27 cellular contexts compared by ENCODE assay signal in genomic region chr16:22912654-22913053, GRCh38.
"Had no signal": no experiment of that assay in that cellular context is flagged by ENCODE, and none has a peak within 500 bp of the region (broad histone marks: within the 10 kb centered on the region; RNA-seq: fewer than 3 reads in every experiment).

No MANE protein-coding gene starts in this region.

- H3K4me1 Mint-ChIP-seq: activated CD4-positive, alpha-beta T cell treated with anti-CD3 and anti-CD28 coated beads for 36 hours; nephron progenitor cell; stimulated activated effector memory CD8-positive, alpha-beta T cell treated with anti-CD3 and anti-CD28 coated beads, Interleukin-12 subunit alpha, Interleukin-12 subunit beta, amount 100 ng/mL, for 72 hours had no signal

- H3K4me3 ChIP-seq: breast epithelium, esophagus muscularis mucosa, heart right ventricle, pancreas, psoas muscle, sigmoid colon, thoracic aorta had no signal

- H3K36me3 ChIP-seq: breast epithelium, esophagus muscularis mucosa, heart right ventricle, pancreas, sigmoid colon, thoracic aorta had no signal

- H3K4me1 ChIP-seq: breast epithelium, esophagus muscularis mucosa, foreskin keratinocyte, heart right ventricle, pancreas, psoas muscle, sigmoid colon had no signal

- H3K27ac ChIP-seq: breast epithelium, esophagus muscularis mucosa, foreskin keratinocyte, heart right ventricle, pancreas, psoas muscle, sigmoid colon, thoracic aorta had no signal

- H3K27ac Mint-ChIP-seq: activated CD4-positive, alpha-beta T cell treated with anti-CD3 and anti-CD28 coated beads for 36 hours; activated naive CD4-positive, alpha-beta T cell treated with anti-CD3 and anti-CD28 coated beads, Interleukin-2, amount 50 U/mL, for 72 hours; activated T-cell treated with anti-CD3 and anti-CD28 coated beads, Interleukin-2, amount 50 U/mL, for 72 hours; nephron progenitor cell; stimulated activated effector memory CD8-positive, alpha-beta T cell treated with anti-CD3 and anti-CD28 coated beads, Interleukin-12 subunit alpha, Interleukin-12 subunit beta, amount 100 ng/mL, for 72 hours; stimulated activated naive CD8-positive, alpha-beta T cell treated with anti-CD3 and anti-CD28 coated beads, Interleukin-15, Interleukin-2, amounts not matched to agents 100 ng/mL and 50 ng/mL, for 24 hours had no signal

- ATAC-seq: activated CD4-positive, alpha-beta T cell treated with anti-CD3 and anti-CD28 coated beads for 36 hours; activated naive CD4-positive, alpha-beta T cell treated with anti-CD3 and anti-CD28 coated beads, Interleukin-2, amount 50 U/mL, for 72 hours; activated T-cell treated with anti-CD3 and anti-CD28 coated beads, Interleukin-2, amount 50 U/mL, for 72 hours; foreskin keratinocyte; heart right ventricle; left ventricle myocardium superior; pancreas; psoas muscle; stimulated activated effector memory CD8-positive, alpha-beta T cell treated with anti-CD3 and anti-CD28 coated beads, Interleukin-12 subunit alpha, Interleukin-12 subunit beta, amount 100 ng/mL, for 72 hours had no signal

- FAIRE-seq: pancreas, small intestine, urothelium cell line had no signal

- H3K9me3 ChIP-seq: breast epithelium, esophagus muscularis mucosa, heart right ventricle, pancreas, psoas muscle, sigmoid colon, thoracic aorta had no signal

- H3K4me3 Mint-ChIP-seq: activated CD4-positive, alpha-beta T cell treated with anti-CD3 and anti-CD28 coated beads for 36 hours; activated T-cell treated with anti-CD3 and anti-CD28 coated beads, Interleukin-2, amount 50 U/mL, for 72 hours; nephron progenitor cell; stimulated activated effector memory CD8-positive, alpha-beta T cell treated with anti-CD3 and anti-CD28 coated beads, Interleukin-12 subunit alpha, Interleukin-12 subunit beta, amount 100 ng/mL, for 72 hours; stimulated activated naive CD8-positive, alpha-beta T cell treated with anti-CD3 and anti-CD28 coated beads, Interleukin-15, Interleukin-2, amounts not matched to agents 100 ng/mL and 50 ng/mL, for 24 hours had no signal

- H3K27me3 ChIP-seq: breast epithelium, foreskin keratinocyte, pancreas, sigmoid colon had no signal

- DNase-seq: activated CD4-positive, alpha-beta T cell treated with anti-CD3 and anti-CD28 coated beads for 36 hours; activated CD4-positive, alpha-beta T cell treated with anti-CD3 and anti-CD28 coated beads, Interleukin-2, amount 50 U/mL, for 4 hours; activated CD4-positive, CD25-positive, alpha-beta regulatory T cell; activated naive CD4-positive, alpha-beta T cell; activated T-cell treated with anti-CD3 and anti-CD28 coated beads for 4 hours; activated T-cell treated with anti-CD3 and anti-CD28 coated beads, Interleukin-2, amount 50 U/mL, for 72 hours; central memory CD4-positive, alpha-beta T cell; foreskin keratinocyte; heart right ventricle; islet precursor cell; left ventricle myocardium superior; nephron progenitor cell; nucleus accumbens; pancreas; psoas muscle; sigmoid colon; small intestine; stimulated activated CD4-positive, alpha-beta T cell treated with anti-CD3 and anti-CD28 coated beads, Interleukin-4, amount 100 ng/mL, for 24 hours; T1000; trophoblast cell had no signal

- H3K36me3 Mint-ChIP-seq: activated naive CD4-positive, alpha-beta T cell treated with anti-CD3 and anti-CD28 coated beads, Interleukin-2, amount 50 U/mL, for 72 hours; stimulated activated effector memory CD8-positive, alpha-beta T cell treated with anti-CD3 and anti-CD28 coated beads, Interleukin-12 subunit alpha, Interleukin-12 subunit beta, amount 100 ng/mL, for 72 hours had no signal

- H3K9me3 Mint-ChIP-seq: activated naive CD4-positive, alpha-beta T cell treated with anti-CD3 and anti-CD28 coated beads, Interleukin-2, amount 50 U/mL, for 72 hours; activated T-cell treated with anti-CD3 and anti-CD28 coated beads, Interleukin-2, amount 50 U/mL, for 72 hours; nephron progenitor cell; stimulated activated effector memory CD8-positive, alpha-beta T cell treated with anti-CD3 and anti-CD28 coated beads, Interleukin-12 subunit alpha, Interleukin-12 subunit beta, amount 100 ng/mL, for 72 hours; stimulated activated naive CD8-positive, alpha-beta T cell treated with anti-CD3 and anti-CD28 coated beads, Interleukin-15, Interleukin-2, amounts not matched to agents 100 ng/mL and 50 ng/mL, for 24 hours had no signal
